In genomic region chr17:28551421-28552186, GRCh38 we compare ENCODE assay signal across 9 cellular contexts. TPM values are rescaled to one million over a fixed set of nuclear protein-coding genes. Genes with fewer than 3 reads are reported as not detected.
DNase-seq lines count a peak whose midpoint lies in the region; ATAC-seq, FAIRE-seq and TF ChIP-seq lines count a peak whose summit lies in the region.
"Had no signal": no experiment of that assay in that cellular context is flagged by ENCODE, and none has a peak within 500 bp of the region (broad histone marks: within the 10 kb centered on the region; RNA-seq: fewer than 3 reads in every experiment).

No MANE protein-coding gene starts in this region.

- peaks cover 55% of the 10 kb centered on the region for H3K4me1 Mint-ChIP-seq in CD4-positive, alpha-beta T cell (ENCODE audit: low read depth)

- no peaks in the 10 kb centered on the region for H3K27me3 Mint-ChIP-seq in CD4-positive, alpha-beta T cell

- peak overlapping the region; percentile 93 for H3K27ac Mint-ChIP-seq in CD4-positive, alpha-beta T cell

- ATAC-seq in CD4-positive, alpha-beta T cell (ENCODE audit: poor library complexity) = no peak
- ATAC-seq in left colon = peak; percentile 38

- H3K9me3 Mint-ChIP-seq in CD4-positive, alpha-beta T cell = no peaks in the 10 kb centered on the region

- H3K4me1 ChIP-seq in thyroid gland (peaks cover 10 to 18% of the 10 kb centered on the region in 2 donors), adrenal gland (replicated peaks in 1 of 2) (peaks cover 7 to 22% of the 10 kb centered on the region in 2 donors)

- no peak for DNase-seq in CD4-positive, alpha-beta T cell
- peak; percentile 77 for DNase-seq in HuH-7.5 (ENCODE audit: low spot score)
- DNase-seq in astrocyte of the spinal cord (ENCODE audit: low read depth, low spot score) = no peak
- peak in 1 of 2 donors; percentile 26 for DNase-seq in left colon
- peak in 1 of 2 donors; percentile 19 for DNase-seq in thyroid gland
- DNase-seq in ureter (ENCODE audit: low spot score) = no peak
- DNase-seq in RCC 7860 (ENCODE audit: low spot score) = no peak
- no peak for DNase-seq in adrenal gland

- TF ChIP-seq POLR2A in thyroid gland (IDR thresholded peaks at IDR 0.05) = no peak
- no peak for TF ChIP-seq POLR2A in adrenal gland (IDR thresholded peaks at IDR 0.05)

- POLR2A ChIA-PET in CD4-positive, alpha-beta T cell (lab: Charles Lee) = interaction anchor here (1.3 to 7.4 kb wide), 4 partner anchors 20 to 93 kb away, joined by 4 to 63 read pairs (median 8); partner anchors contain the start of genes ALDOC, BLTP2 and PIGS

- H3K27me3 ChIP-seq in CD4-positive, alpha-beta T cell (ENCODE audit: control insufficient read depth, insufficient read depth, low read length) = no peaks in the 10 kb centered on the region
- no peaks in the 10 kb centered on the region for H3K27me3 ChIP-seq in thyroid gland
- no peaks in the 10 kb centered on the region for H3K27me3 ChIP-seq in adrenal gland

- peak overlapping the region; percentile 94 for H3K4me3 Mint-ChIP-seq in CD4-positive, alpha-beta T cell

- H3K9me3 ChIP-seq in CD4-positive, alpha-beta T cell (ENCODE audit: control insufficient read depth, low read length) = no peaks in the 10 kb centered on the region
- H3K9me3 ChIP-seq in thyroid gland (no peaks in the 10 kb centered on the region), adrenal gland (replicated peaks in 1 of 3) (no peaks in the 10 kb centered on the region)

- CTCF ChIA-PET in CD4-positive, alpha-beta T cell (lab: Charles Lee) = interaction anchor here (0.9 kb wide), 1 partner anchor 11 kb away, joined by 4 read pairs; no protein-coding TSS in a partner anchor

- WGBS in thyroid gland, 2 donors = 16 to 20% methylated on average over 10 to 11 of the region's 11 CpGs
- WGBS in adrenal gland, 4 donors = 11 to 17% (median 15%) methylated on average over 9 to 11 of the region's 11 CpGs

- no peak for FAIRE-seq in RCC 7860 (lab: Jason Lieb, UNC)

- H3K27ac ChIP-seq in CD4-positive, alpha-beta T cell (ENCODE audit: low read depth, low read length) = peak overlapping the region; percentile 76
- H3K27ac ChIP-seq in thyroid gland = no peak overlapping the region
- peak overlapping the region in 2 of 5 donors; percentile 69 to 72 for H3K27ac ChIP-seq in adrenal gland

- peaks cover 52% of the 10 kb centered on the region for H3K36me3 Mint-ChIP-seq in CD4-positive, alpha-beta T cell (ENCODE audit: low read depth)

- H3K4me3 ChIP-seq in astrocyte of the spinal cord (ENCODE audit: low read depth, low read length) (peak overlapping the region; percentile 59), thyroid gland (replicated peaks in 1 of 3) (peak overlapping the region in 2 of 3 donors; percentile 72 to 91), adrenal gland (peak overlapping the region in 2 of 4 donors; percentile 79 to 93)

- in situ Hi-C loops in astrocyte of the spinal cord (cut with HindIII; ENCODE audit: low sequenced_read_pairs) = no loop called here

- intact Hi-C loops in CD4-positive, alpha-beta T cell (cut with DNase I, micrococcal nuclease) = loop anchor here (1.0 to 2.0 kb wide), 3 partner anchors 20 to 25 kb away; partner anchors contain the start of genes ALDOC (in 2 of the 2) and PIGS (in 1 of the 2)
- intact Hi-C loops in left colon (cut with DNase I, micrococcal nuclease) = no loop called here
- intact Hi-C loops in thyroid gland (cut with DNase I) = no loop called here
- intact Hi-C loops in adrenal gland (cut with DNase I) = no loop called here

- H3K36me3 ChIP-seq in thyroid gland (peaks cover 27 to 31% of the 10 kb centered on the region in 2 donors), adrenal gland (replicated peaks in 1 of 2) (peaks cover 0 to 39% of the 10 kb centered on the region in 2 donors)

- no peak for TF ChIP-seq CTCF in CD4-positive, alpha-beta T cell (IDR thresholded peaks at IDR 0.05)
- no peak for TF ChIP-seq CTCF in astrocyte of the spinal cord (IDR thresholded peaks at IDR 0.05; ENCODE audit: low read depth, low read length)
- TF ChIP-seq CTCF in thyroid gland (IDR thresholded peaks at IDR 0.05) = no peak
- TF ChIP-seq CTCF in adrenal gland (IDR thresholded peaks at IDR 0.05) = no peak

RNA-seq across cellular contexts. Expression of gene UNC119, which starts 0.8 kb away (rescaled TPM):
- total RNA-seq in CD4-positive, alpha-beta T cell = 10 to 100 TPM; 77.1 to 83.9 TPM
- total RNA-seq in left colon (10 to 100 TPM; 26.7 to 32.4 TPM), thyroid gland (10 to 100 TPM; 29.8 to 43.9 (median 36.0) TPM), ureter (37.5 TPM), adrenal gland (10 to 100 TPM; 26.7 to 80.8 (median 38.8) TPM)
- 10 to 100 TPM; 28.3 to 47.7 (median 36.1) TPM for polyA plus RNA-seq in adrenal gland

RNA-seq across cellular contexts. Expression of gene PIGS, which starts 19.7 kb away (rescaled TPM):
- 10 to 100 TPM; 73.8 to 76.4 TPM for total RNA-seq in CD4-positive, alpha-beta T cell
- total RNA-seq in left colon = 10 to 100 TPM; 82.5 to 94.6 TPM
- 100 to 1,000 TPM in 1 of 4 donors, 10 to 100 TPM in 3; 37.2 to 111 (median 74.7) TPM for total RNA-seq in thyroid gland
- 52.9 TPM for total RNA-seq in ureter
- 10 to 100 TPM; 44.5 to 73.0 (median 58.3) TPM for total RNA-seq in adrenal gland
- polyA plus RNA-seq in adrenal gland = 10 to 100 TPM in 2 of 3 donors, 1 to 10 TPM in 1; 9.2 to 44.1 (median 12.6) TPM

RNA-seq across cellular contexts. Expression of gene ALDOC, which starts 25.1 kb away (rescaled TPM):
- total RNA-seq in CD4-positive, alpha-beta T cell = 10 to 100 TPM; 21.8 to 22.7 TPM
- total RNA-seq in left colon (10 to 100 TPM; 26.0 to 38.6 TPM), thyroid gland (10 to 100 TPM in 1 of 4 donors, 1 to 10 TPM in 3; 6.0 to 13.1 (median 8.7) TPM), ureter (15.7 TPM), adrenal gland (10 to 100 TPM in 7 of 8 donors, 1 to 10 TPM in 1; 6.3 to 65.5 (median 31.7) TPM)
- polyA plus RNA-seq in adrenal gland = 10 to 100 TPM; 18.5 to 61.2 (median 18.7) TPM

RNA-seq across cellular contexts. Expression of gene FOXN1, which starts 45.5 kb away (rescaled TPM):
- not detected for total RNA-seq in CD4-positive, alpha-beta T cell
- total RNA-seq in left colon (under 1 TPM; 0.36 to 0.64 TPM), thyroid gland (under 1 TPM in 1 of 4 donors, not detected in 3; 0.34 TPM), ureter (1.5 TPM), adrenal gland (not detected)
- polyA plus RNA-seq in adrenal gland = not detected
- total RNA-seq: NCI-H460 had no signal

RNA-seq across cellular contexts. Expression of gene SPAG5, which starts 47.2 kb away (rescaled TPM):
- 10 to 100 TPM; 15.4 to 17.0 TPM for total RNA-seq in CD4-positive, alpha-beta T cell
- total RNA-seq in left colon (10 to 100 TPM in 1 of 2 donors, 1 to 10 TPM in 1; 9.7 to 24.4 TPM), thyroid gland (10 to 100 TPM in 2 of 4 donors, 1 to 10 TPM in 2; 4.4 to 27.0 (median 9.9) TPM), ureter (8.5 TPM), adrenal gland (1 to 10 TPM in 7 of 8 donors, under 1 TPM in 1; 0.97 to 5.4 (median 3.8) TPM)
- 10 to 100 TPM in 2 of 3 donors, 1 to 10 TPM in 1; 4.3 to 27.5 (median 13.4) TPM for polyA plus RNA-seq in adrenal gland

Comparison
In these comparisons a context has a peak if more than half of its experiments do, and no peak if none do; other contexts are left out.
1. intact Hi-C loops: an anchor here in CD4-positive, alpha-beta T cell (1.0 to 2.0 kb wide); none called in left colon, thyroid gland and adrenal gland.